12 cellular contexts compared by ENCODE assay signal in genomic region chr17:49026447-49026846, GRCh38. TPM values are rescaled to one million over a fixed set of nuclear protein-coding genes. Genes with fewer than 3 reads are reported as not detected.
A peak's percentile ranks its signal among the peaks of the same experiment; 100 is the strongest.
DNase-seq lines count a peak whose midpoint lies in the region; ATAC-seq, FAIRE-seq and TF ChIP-seq lines count a peak whose summit lies in the region.
"Not testable (repeated sequence)": the region's sequence is repeated elsewhere in the genome, so short reads cannot be mapped to it uniquely, and the experiment has no call there.
"Had no signal": no experiment of that assay in that cellular context is flagged by ENCODE, and none has a peak within 500 bp of the region (broad histone marks: within the 10 kb centered on the region; RNA-seq: fewer than 3 reads in every experiment).

No MANE protein-coding gene starts in this region.

- not testable (repeated sequence) for H3K23ac ChIP-seq in H9 (ENCODE audit: insufficient read length, low read depth, low read length)

- H3F3A ChIP-seq in PC-3 (ENCODE audit: low read length, unreplicated experiment) = not testable (repeated sequence)

- not testable (repeated sequence) for H3K4ac ChIP-seq in H9 (ENCODE audit: low read depth, low read length)

- not testable (repeated sequence) for H3K9me2 ChIP-seq in PC-3 (replicated peaks; ENCODE audit: low read length)

- not testable (repeated sequence) for H2AFZ ChIP-seq in H9 (ENCODE audit: low read length); HepG2 (ENCODE audit: low read length)
- peak overlapping the region; percentile 60 for H2AFZ ChIP-seq in PC-3 (ENCODE audit: low read length)

- not testable (repeated sequence) for H2AK5ac ChIP-seq in H9 (ENCODE audit: insufficient read length, low read length)

- TF ChIP-seq RAD21 in HepG2 (CRISPR knock-in tag; IDR thresholded peaks at IDR 0.05) = not testable (repeated sequence)

- not testable (repeated sequence) for TF ChIP-seq CTCF in A673 (conservative IDR thresholded peaks at IDR 0.05; ENCODE audit: low read depth, low read length); H9 (conservative IDR thresholded peaks at IDR 0.05); PC-3 (conservative IDR thresholded peaks at IDR 0.05; ENCODE audit: low read depth, low read length); endodermal cell (conservative IDR thresholded peaks at IDR 0.05); HepG2 (CRISPR knock-in tag; IDR thresholded peaks at IDR 0.05); neural crest cell (conservative IDR thresholded peaks at IDR 0.05); testis (IDR thresholded peaks at IDR 0.05)

- H3K27me3 ChIP-seq in A673 (replicated peaks; ENCODE audit: insufficient read depth, low read depth, low read length, poor library complexity); H9 (ENCODE audit: insufficient read depth, low read length); PC-3 (ENCODE audit: low read length); endodermal cell (ENCODE audit: control insufficient read depth, insufficient read depth, low read length, poor library complexity, severe bottlenecking); HepG2 (ENCODE audit: control insufficient read depth in 1 of 2, insufficient read depth in 2 of 2, low read length in 2 of 2); testis: not testable (repeated sequence)

- not testable (repeated sequence) for ATAC-seq in PC-3; activated naive CD4-positive, alpha-beta T cell treated with anti-CD3 and anti-CD28 coated beads, Interleukin-2, amount 50 U/mL, for 72 hours; HepG2

- not testable (repeated sequence) for H4K5ac ChIP-seq in H9 (ENCODE audit: insufficient read length, low read depth, low read length)

- H3K18ac ChIP-seq in H9 (ENCODE audit: insufficient read length, low read depth, low read length) = not testable (repeated sequence)

- not testable (repeated sequence) for H3K56ac ChIP-seq in H9 (ENCODE audit: insufficient read length, low read depth, low read length)

- H3K14ac ChIP-seq in H9 (ENCODE audit: insufficient read depth, low read length) = not testable (repeated sequence)

- not testable (repeated sequence) for H4K8ac ChIP-seq in H9 (replicated peaks; ENCODE audit: insufficient read length, low read depth, low read length)

- H3K23me2 ChIP-seq in H9 (ENCODE audit: insufficient read length, low read depth, low read length, poor library complexity, severe bottlenecking) = not testable (repeated sequence)

- peaks cover 79% of the 10 kb centered on the region for H3K4me1 ChIP-seq in A673 (ENCODE audit: insufficient read depth, low read length, poor library complexity, severe bottlenecking)
- H3K4me1 ChIP-seq in H9 (ENCODE audit: insufficient read depth, low read length) = peaks cover 19% of the 10 kb centered on the region
- H3K4me1 ChIP-seq in PC-3 (ENCODE audit: insufficient read depth, low read length); testis: not testable (repeated sequence)
- H3K4me1 ChIP-seq in endodermal cell (ENCODE audit: control insufficient read depth, insufficient read depth, low read length) = peaks cover 13% of the 10 kb centered on the region
- H3K4me1 ChIP-seq in HepG2 (ENCODE audit: insufficient read depth, low read length) = peaks cover 23% of the 10 kb centered on the region

- H3K4me3 Mint-ChIP-seq in H9 = peak overlapping the region in 1 of 2 experiments; percentile 60; a peak in 1 of 5 replicates
- not testable (repeated sequence) for H3K4me3 Mint-ChIP-seq in endodermal cell, neural crest cell

- H3K36me3 ChIP-seq in A673 (ENCODE audit: insufficient read depth, low read length, poor library complexity, severe bottlenecking) = peaks cover 89% of the 10 kb centered on the region
- H3K36me3 ChIP-seq in PC-3 (ENCODE audit: low read depth, low read length); testis (ENCODE audit: low read depth, missing control alignments): not testable (repeated sequence)
- H3K36me3 ChIP-seq in endodermal cell (ENCODE audit: control insufficient read depth, insufficient read depth, low read length) = peaks cover 73% of the 10 kb centered on the region
- H3K36me3 ChIP-seq in HepG2 (replicated peaks in 1 of 2; ENCODE audit: control insufficient read depth in 1 of 2, insufficient read depth in 2 of 2, low read length in 2 of 2) = peaks cover 23 to 78% of the 10 kb centered on the region in 2 experiments

- H3K9me3 Mint-ChIP-seq in H9; activated naive CD4-positive, alpha-beta T cell treated with anti-CD3 and anti-CD28 coated beads, Interleukin-2, amount 50 U/mL, for 72 hours; endodermal cell; neural crest cell: not testable (repeated sequence)

- not testable (repeated sequence) for TF ChIP-seq EP300 in HepG2 (IDR thresholded peaks at IDR 0.05; ENCODE audit: low read depth in 2 of 2, low read length in 2 of 2); HepG2 (CRISPR knock-in tag; IDR thresholded peaks at IDR 0.05; ENCODE audit: borderline replicate concordance)

- in situ Hi-C loops in HepG2 (cut with HindIII; ENCODE audit: extremely low pct_ligation_motif_present, low pct_unique_long_range_greater_than_20kb) = not testable (repeated sequence)

- WGBS in H9 (ENCODE audit: extremely low coverage, insufficient read length, low lambda C conversion rate) = no CpG with 5 or more reads among the region's 4 CpGs
- 80 to 100% methylated on average over 1 to 2 of the region's 4 CpGs for WGBS in endodermal cell (ENCODE audit: insufficient coverage in 1 of 2, insufficient read length in 1 of 2), 2 experiments
- WGBS in HepG2 (ENCODE audit: low lambda C conversion rate) = 95% methylated on average over 4 of the region's 4 CpGs
- 87 to 94% methylated on average over 4 of the region's 4 CpGs for WGBS in testis, 2 donors

- not testable (repeated sequence) for H2BK120ac ChIP-seq in H9 (ENCODE audit: low read depth, low read length, poor library complexity, severe bottlenecking)

- CTCF ChIA-PET in A673 (lab: Charles Lee); PC-3 (lab: Charles Lee); HepG2 (lab: Yijun Ruan, JAX; ENCODE audit: low intra/inter-chr PET ratio, low total read pairs): not testable (repeated sequence)

- not testable (repeated sequence) for FAIRE-seq in HepG2 (lab: Jason Lieb, UNC)

- H2BK15ac ChIP-seq in H9 (ENCODE audit: low read depth, low read length) = not testable (repeated sequence)

- POLR2A ChIA-PET in A673 (lab: Charles Lee; ENCODE audit: low non-redundant PET); PC-3 (lab: Charles Lee; ENCODE audit: unreplicated experiment); HepG2 (lab: Yijun Ruan, JAX): not testable (repeated sequence)

- H3K27ac ChIP-seq in A673 (ENCODE audit: low read depth, low read length, poor library complexity, severe bottlenecking) (peak overlapping the region; percentile 87), PC-3 (ENCODE audit: low read length) (0 out of 2 replicates have a peak overlapping the region, but pooled peaks have one; percentile 6)
- H3K27ac ChIP-seq in H9 (ENCODE audit: insufficient read length, low read depth, low read length); endodermal cell (ENCODE audit: low read depth, low read length); HepG2 (ENCODE audit: extremely low read length, insufficient read depth, low read length); testis: not testable (repeated sequence)

- peaks cover 35 to 43% of the 10 kb centered on the region in 2 experiments for H3K4me1 Mint-ChIP-seq in H9
- peaks cover 27% of the 10 kb centered on the region for H3K4me1 Mint-ChIP-seq in endodermal cell
- peaks cover 28% of the 10 kb centered on the region for H3K4me1 Mint-ChIP-seq in neural crest cell

- H3K4me2 ChIP-seq in H9 (ENCODE audit: insufficient read depth, insufficient read length, low read length); PC-3 (ENCODE audit: low read length); HepG2 (ENCODE audit: low read depth, low read length): not testable (repeated sequence)

- H3K27ac Mint-ChIP-seq in H9 = peak overlapping the region in 2 of 3 experiments; percentile 92 to 96; a peak in 3 of 7 replicates
- peak overlapping the region; percentile 3 to 27 for H3K27ac Mint-ChIP-seq in activated naive CD4-positive, alpha-beta T cell treated with anti-CD3 and anti-CD28 coated beads, Interleukin-2, amount 50 U/mL, for 72 hours
- H3K27ac Mint-ChIP-seq in endodermal cell = peak overlapping the region; percentile 44
- H3K27ac Mint-ChIP-seq in neural crest cell (ENCODE audit: unreplicated experiment) = peak overlapping the region; percentile 67

- H3K36me3 Mint-ChIP-seq in H9 (ENCODE audit: insufficient read depth in 1 of 3, low read depth in 3 of 3) = peaks cover 47 to 81% (median 79%) of the 10 kb centered on the region in 3 experiments
- not testable (repeated sequence) for H3K36me3 Mint-ChIP-seq in activated naive CD4-positive, alpha-beta T cell treated with anti-CD3 and anti-CD28 coated beads, Interleukin-2, amount 50 U/mL, for 72 hours
- peaks cover 77% of the 10 kb centered on the region for H3K36me3 Mint-ChIP-seq in endodermal cell (ENCODE audit: low read depth)
- peaks cover 11% of the 10 kb centered on the region for H3K36me3 Mint-ChIP-seq in neural crest cell (ENCODE audit: low read depth)

- DNase-seq in A673 (ENCODE audit: low spot score) = peak; percentile 58
- not testable (repeated sequence) for DNase-seq in H9; PC-3; activated naive CD4-positive, alpha-beta T cell treated with anti-CD3 and anti-CD28 coated beads, Interleukin-2, amount 50 U/mL, for 72 hours (ENCODE audit: low spot score in 2 of 2); endodermal cell; HepG2 (ENCODE audit: low spot score); neural crest cell (ENCODE audit: low read depth, low spot score)
- peak; percentile 1 for DNase-seq in testis

- not testable (repeated sequence) for H3K27me3 Mint-ChIP-seq in H9 (ENCODE audit: low read depth); endodermal cell (ENCODE audit: insufficient read depth); neural crest cell (ENCODE audit: low read depth)

- not testable (repeated sequence) for H3K9ac ChIP-seq in H9 (ENCODE audit: extremely low read depth, insufficient read length, low read length); PC-3 (ENCODE audit: low read length); endodermal cell (ENCODE audit: extremely low read depth, low read length, poor library complexity, severe bottlenecking); HepG2 (ENCODE audit: insufficient read depth, low read depth, low read length)

- not testable (repeated sequence) for H3K4me3 ChIP-seq in A673 (ENCODE audit: low read depth, low read length, poor library complexity, severe bottlenecking); PC-3 (ENCODE audit: low read length); endodermal cell (ENCODE audit: low read length); HepG2 (replicated peaks in 1 of 3; ENCODE audit: insufficient read depth in 1 of 3, low read depth in 2 of 3, low read length in 3 of 3); testis

- TF ChIP-seq POLR2A in HepG2 (IDR thresholded peaks at IDR 0.05; ENCODE audit: insufficient read depth in 1 of 2, low read depth in 2 of 2, low read length in 2 of 2); testis (IDR thresholded peaks at IDR 0.05): not testable (repeated sequence)

- not testable (repeated sequence) for H2BK12ac ChIP-seq in H9 (ENCODE audit: insufficient read length, low read depth, low read length)

- H4K91ac ChIP-seq in H9 (ENCODE audit: insufficient read length, low read depth, low read length) = not testable (repeated sequence)

- H3K79me2 ChIP-seq in H9 (ENCODE audit: insufficient read depth, low read length) (peaks cover 21% of the 10 kb centered on the region), HepG2 (ENCODE audit: insufficient read depth, low read length) (peaks cover 45% of the 10 kb centered on the region)
- not testable (repeated sequence) for H3K79me2 ChIP-seq in PC-3 (ENCODE audit: low read length)

- BruUV-seq in A673 (replicated peaks; lab: Mats Ljungman, UMichigan); PC-3 (replicated peaks; lab: Mats Ljungman, UMichigan); HepG2 (replicated peaks; lab: Mats Ljungman, UMichigan): not testable (repeated sequence)

- intact Hi-C loops in A673 (cut with micrococcal nuclease; ENCODE audit: unreplicated experiment); PC-3 (cut with micrococcal nuclease); HepG2 (cut with micrococcal nuclease; ENCODE audit: unreplicated experiment); testis (cut with DNase I; ENCODE audit: low total_unique reads): not testable (repeated sequence)

- not testable (repeated sequence) for H3T11ph ChIP-seq in H9 (ENCODE audit: low read length)

- H2BK20ac ChIP-seq in H9 (ENCODE audit: low read depth, low read length, poor library complexity, severe bottlenecking) = not testable (repeated sequence)

- H4K20me1 ChIP-seq in H9 (ENCODE audit: control insufficient read depth, insufficient read depth, insufficient read length); PC-3 (ENCODE audit: low read length): not testable (repeated sequence)
- H4K20me1 ChIP-seq in HepG2 (ENCODE audit: insufficient read depth, low read length) = peaks cover 21% of the 10 kb centered on the region

- not testable (repeated sequence) for H2BK5ac ChIP-seq in H9 (ENCODE audit: insufficient read length, low read length)

- peaks cover 14% of the 10 kb centered on the region for H3K79me1 ChIP-seq in H9 (ENCODE audit: insufficient read depth, low read depth, low read length, poor library complexity, severe bottlenecking)

- H3K9me3 ChIP-seq in A673 (ENCODE audit: low read depth, low read length, poor library complexity, severe bottlenecking); H9 (ENCODE audit: control insufficient read depth, low read depth, low read length); PC-3 (ENCODE audit: low read length); endodermal cell (ENCODE audit: control insufficient read depth, low read length); HepG2 (ENCODE audit: low read length); testis: not testable (repeated sequence)

RNA-seq across cellular contexts. Expression of gene IGF2BP1, which starts 29.3 kb away (rescaled TPM):
- total RNA-seq in A673 (2021) = 495 and 517 TPM in 2 replicates
- 432 and 434 TPM in 2 replicates for total RNA-seq in H9 (2021)
- 1.2 and 1.3 TPM in 2 replicates for total RNA-seq in PC-3 (2014; rRNA removed)
- under 1 TPM in 1 of 2 donors, not detected in 1; 0.49 TPM for total RNA-seq in activated naive CD4-positive, alpha-beta T cell treated with anti-CD3 and anti-CD28 coated beads, Interleukin-2, amount 50 U/mL, for 72 hours
- 100 to 1,000 TPM; 333 to 360 TPM for total RNA-seq in endodermal cell
- 139 TPM for polyA plus RNA-seq in endodermal cell (2013, experiment 1 of 2)
- polyA plus RNA-seq in endodermal cell (2013, experiment 2 of 2) = 139 TPM
- 75.1 and 116 TPM in 2 replicates for total RNA-seq in HepG2 (2016; rRNA removed; fragmentation: Illumina TruSeq; extraction: Trizol)
- 9.9 and 10.7 TPM in 2 replicates for total RNA-seq in HepG2 (2016; cell fraction: cytosol; rRNA removed; fragmentation: Illumina TruSeq; extraction: Trizol; ENCODE audit: low read depth)
- 72.3 and 98.1 TPM in 2 replicates for total RNA-seq in HepG2 (2016; cell fraction: insoluble cytoplasmic fraction; rRNA removed; fragmentation: Illumina TruSeq; extraction: Trizol)
- total RNA-seq in HepG2 (2016; cell fraction: membrane; rRNA removed; fragmentation: Illumina TruSeq; extraction: Trizol) = 48.4 and 51.3 TPM in 2 replicates
- total RNA-seq in HepG2 (2016; cell fraction: nucleus; rRNA removed; fragmentation: Illumina TruSeq; extraction: Trizol) = 85.9 and 101 TPM in 2 replicates
- polyA plus RNA-seq in HepG2 (2011; rRNA removed) = 29.0 and 29.7 TPM in 2 replicates
- polyA plus RNA-seq in HepG2 (2011; cell fraction: cytosol; rRNA removed) = 20.8 and 22.5 TPM in 2 replicates
- polyA plus RNA-seq in HepG2 (2011; cell fraction: nucleus; rRNA removed) = 55.5 and 77.0 TPM in 2 replicates
- polyA plus RNA-seq in HepG2 (2012) = 38.7 and 44.9 TPM in 2 replicates
- polyA plus RNA-seq in HepG2 (2016; cell fraction: cytosol; fragmentation: Illumina TruSeq; extraction: Trizol; ENCODE audit: low read depth) = 5.3 and 5.9 TPM in 2 replicates
- polyA plus RNA-seq in HepG2 (2016; cell fraction: insoluble cytoplasmic fraction; fragmentation: Illumina TruSeq; extraction: Trizol; ENCODE audit: low read depth) = 74.2 and 94.4 TPM in 2 replicates
- polyA plus RNA-seq in HepG2 (2016; cell fraction: membrane; fragmentation: Illumina TruSeq; extraction: Trizol; ENCODE audit: low read depth) = 16.6 and 19.1 TPM in 2 replicates
- polyA plus RNA-seq in HepG2 (2016; cell fraction: nucleus; fragmentation: Illumina TruSeq; extraction: Trizol; ENCODE audit: insufficient read depth, low read depth) = 92.5 and 99.5 TPM in 2 replicates
- polyA minus RNA-seq in HepG2 (2011; rRNA and poly(A)+ RNA removed; ENCODE audit: low replicate concordance) = 12.9 and 68.2 TPM in 2 replicates
- polyA minus RNA-seq in HepG2 (2011; cell fraction: cytosol; rRNA and poly(A)+ RNA removed) = 68.9 and 72.7 TPM in 2 replicates
- polyA minus RNA-seq in HepG2 (2011; cell fraction: nucleus; rRNA and poly(A)+ RNA removed) = 66.3 and 72.9 TPM in 2 replicates
- total RNA-seq in neural crest cell = 536 and 543 TPM in 2 replicates
- 10 to 100 TPM; 19.3 to 19.9 TPM for total RNA-seq in testis
- polyA plus RNA-seq in testis (ENCODE audit: insufficient read depth, low read depth, low replicate concordance) = 10.4 TPM
- total RNA-seq: CD4-positive, alpha-beta T cell had no signal

RNA-seq across cellular contexts. Expression of gene GIP, which starts 58.1 kb away (rescaled TPM):
- 0.88 and 1.1 TPM in 2 replicates for total RNA-seq in A673 (2021)
- total RNA-seq in H9 (2021) = not detected in 2 replicates
- not detected in 2 replicates for total RNA-seq in PC-3 (2014; rRNA removed)
- not detected for total RNA-seq in activated naive CD4-positive, alpha-beta T cell treated with anti-CD3 and anti-CD28 coated beads, Interleukin-2, amount 50 U/mL, for 72 hours
- total RNA-seq in endodermal cell = 1 to 10 TPM in 1 of 2 donors, not detected in 1; 1.1 TPM
- polyA plus RNA-seq in endodermal cell (2013, experiment 1 of 2) = not detected
- 0.87 TPM for polyA plus RNA-seq in endodermal cell (2013, experiment 2 of 2)
- 0.73 TPM in 1 of 2 replicates, not detected in the other for total RNA-seq in HepG2 (2016; rRNA removed; fragmentation: Illumina TruSeq; extraction: Trizol)
- total RNA-seq in HepG2 (2016; cell fraction: cytosol; rRNA removed; fragmentation: Illumina TruSeq; extraction: Trizol; ENCODE audit: low read depth) = 0.71 and 1.1 TPM in 2 replicates
- total RNA-seq in HepG2 (2016; cell fraction: insoluble cytoplasmic fraction; rRNA removed; fragmentation: Illumina TruSeq; extraction: Trizol) = 0.39 and 0.52 TPM in 2 replicates
- 0.38 and 0.46 TPM in 2 replicates for total RNA-seq in HepG2 (2016; cell fraction: membrane; rRNA removed; fragmentation: Illumina TruSeq; extraction: Trizol)
- not detected in 2 replicates for total RNA-seq in HepG2 (2016; cell fraction: nucleus; rRNA removed; fragmentation: Illumina TruSeq; extraction: Trizol)
- polyA plus RNA-seq in HepG2 (2011; rRNA removed) = 0.55 and 0.70 TPM in 2 replicates
- 0.20 TPM in 1 of 2 replicates, not detected in the other for polyA plus RNA-seq in HepG2 (2011; cell fraction: cytosol; rRNA removed)
- not detected in 2 replicates for polyA plus RNA-seq in HepG2 (2011; cell fraction: nucleus; rRNA removed)
- polyA plus RNA-seq in HepG2 (2012) = 0.56 TPM in 1 of 2 replicates, not detected in the other
- polyA plus RNA-seq in HepG2 (2016; cell fraction: cytosol; fragmentation: Illumina TruSeq; extraction: Trizol; ENCODE audit: low read depth) = 1.2 and 2.0 TPM in 2 replicates
- 0.86 TPM in 1 of 2 replicates, not detected in the other for polyA plus RNA-seq in HepG2 (2016; cell fraction: insoluble cytoplasmic fraction; fragmentation: Illumina TruSeq; extraction: Trizol; ENCODE audit: low read depth)
- 0.58 and 0.61 TPM in 2 replicates for polyA plus RNA-seq in HepG2 (2016; cell fraction: membrane; fragmentation: Illumina TruSeq; extraction: Trizol; ENCODE audit: low read depth)
- not detected in 2 replicates for polyA plus RNA-seq in HepG2 (2016; cell fraction: nucleus; fragmentation: Illumina TruSeq; extraction: Trizol; ENCODE audit: insufficient read depth, low read depth)
- polyA minus RNA-seq in HepG2 (2011; rRNA and poly(A)+ RNA removed; ENCODE audit: low replicate concordance) = not detected in 2 replicates
- not detected in 2 replicates for polyA minus RNA-seq in HepG2 (2011; cell fraction: cytosol; rRNA and poly(A)+ RNA removed)
- not detected in 2 replicates for polyA minus RNA-seq in HepG2 (2011; cell fraction: nucleus; rRNA and poly(A)+ RNA removed)
- not detected in 2 replicates for total RNA-seq in neural crest cell
- 1 to 10 TPM in 1 of 2 donors, not detected in 1; 1.3 TPM for total RNA-seq in testis
- polyA plus RNA-seq in testis (ENCODE audit: insufficient read depth, low read depth, low replicate concordance) = not detected
- total RNA-seq: CD4-positive, alpha-beta T cell; GM12878; HT1080; K562 had no signal
- polyA plus RNA-seq: GM12878 had no signal

Comparison
In these comparisons a context has a peak if more than half of its experiments do, and no peak if none do; other contexts are left out.
1. H3K27ac Mint-ChIP-seq: peak in every context shown above with its lines; median percentile 94 in H9; 67 in neural crest cell; 44 in endodermal cell; 15 in activated naive CD4-positive, alpha-beta T cell treated with anti-CD3 and anti-CD28 coated beads, Interleukin-2, amount 50 U/mL, for 72 hours.